12 cellular contexts compared by ENCODE assay signal in the genomic region with DNA sequence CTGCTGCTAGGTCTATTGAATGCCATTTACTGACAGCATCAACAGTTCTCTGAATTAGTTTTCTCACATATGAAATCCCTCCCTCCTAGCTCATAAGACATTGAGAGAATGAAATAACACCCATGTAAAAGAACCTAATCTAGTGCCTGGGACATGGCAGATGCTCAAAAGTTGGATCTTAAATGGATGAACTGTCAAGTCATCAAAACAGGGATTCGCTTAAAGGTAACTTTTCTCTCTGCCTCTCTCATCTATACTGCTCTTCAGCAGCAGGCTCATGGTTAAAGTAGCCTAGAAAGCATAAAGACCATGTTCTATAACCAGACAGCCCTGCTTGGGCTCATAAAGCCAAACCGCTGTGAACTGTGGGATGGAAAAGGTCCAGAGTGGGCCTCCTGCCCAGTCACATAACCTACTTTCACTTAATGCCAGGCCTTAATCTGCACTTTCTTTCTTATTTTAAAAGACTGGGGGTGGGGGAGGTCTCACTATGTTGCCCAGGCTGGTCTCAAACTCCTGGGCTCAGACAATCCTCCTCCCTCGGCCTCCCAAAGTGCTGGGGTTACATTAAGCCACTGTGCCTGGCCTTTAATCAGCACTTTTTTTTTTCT. TPM values are rescaled to one million over a fixed set of nuclear protein-coding genes. Genes with fewer than 3 reads are reported as not detected.
A peak's percentile ranks its signal among the peaks of the same experiment; 100 is the strongest.
DNase-seq lines count a peak whose midpoint lies in the region; ATAC-seq, FAIRE-seq and TF ChIP-seq lines count a peak whose summit lies in the region.
"Had no signal": no experiment of that assay in that cellular context is flagged by ENCODE, and none has a peak within 500 bp of the region (broad histone marks: within the 10 kb centered on the region; RNA-seq: fewer than 3 reads in every experiment).

No MANE protein-coding gene starts in this region.

- WGBS in IMR-90 (ENCODE audit: extremely low coverage in 2 of 2, insufficient read length in 1 of 2), 2 experiments = 80% methylated on average over 1 of the region's 3 CpGs; no CpG with 5 or more reads in 1 of the 2 experiments
- WGBS in K562 (ENCODE audit: insufficient coverage, low coverage, missing lambda C conversion rate) = 83% methylated on average over 3 of the region's 3 CpGs
- WGBS in right lobe of liver (ENCODE audit: insufficient coverage, low coverage, low lambda C conversion rate, missing lambda C conversion rate) = 48% methylated on average over 3 of the region's 3 CpGs

- intact Hi-C loops in IMR-90 (cut with micrococcal nuclease) (loop anchor here (10.0 kb wide), 2 partner anchors 139 to 209 kb away; a partner anchor contains a TSS), K562 (cut with micrococcal nuclease) (loop anchor here (5.0 kb wide), 1 partner anchor 104 kb away; a partner anchor contains a TSS), right lobe of liver (cut with DNase I) (no loop called here)

- peaks cover 38% of the 10 kb centered on the region for H4K20me1 ChIP-seq in IMR-90 (ENCODE audit: insufficient read depth, low read length)
- H4K20me1 ChIP-seq in K562 (replicated peaks; ENCODE audit: control insufficient read depth, insufficient read depth, low read length) = peaks cover 25% of the 10 kb centered on the region; the same call in 1 of the 2 replicates

- no peak overlapping the region for H2BK120ac ChIP-seq in IMR-90 (ENCODE audit: low read depth, low read length)

- in situ Hi-C loops in IMR-90 (cut with MboI; ENCODE audit: low sequenced_read_pairs) (no loop called here), K562 (cut with MboI) (no loop called here)

- no peak overlapping the region for H2BK15ac ChIP-seq in IMR-90 (ENCODE audit: low read depth, low read length)

- no peak overlapping the region for H4K91ac ChIP-seq in IMR-90 (ENCODE audit: insufficient read depth, low read depth, low read length)

- POLR2A ChIA-PET in IMR-90 (lab: Charles Lee; ENCODE audit: unreplicated experiment) (no interaction called here), K562 (lab: Yijun Ruan, JAX) (interaction anchor here (5.9 kb wide), 1 partner anchor 7 kb away, joined by 48 read pairs; no protein-coding TSS in a partner anchor)

- no peaks in the 10 kb centered on the region for H3K9me3 ChIP-seq in IMR-90 (ENCODE audit: control insufficient read depth, insufficient read depth, low read length)
- H3K9me3 ChIP-seq in K562 (replicated peaks; ENCODE audit: control insufficient read depth, insufficient read depth, low read depth, low read length) = no peaks in the 10 kb centered on the region
- H3K9me3 ChIP-seq in right lobe of liver = no peaks in the 10 kb centered on the region

- H3K9me1 ChIP-seq in IMR-90 (ENCODE audit: insufficient read depth, low read length) (peaks cover 8% of the 10 kb centered on the region; the same call in 1 of the 2 replicates), K562 (ENCODE audit: control insufficient read depth, insufficient read depth, low read length) (no peaks in the 10 kb centered on the region)

- H3K9ac ChIP-seq in IMR-90 (ENCODE audit: low read depth, low read length) (no peak overlapping the region), K562 (ENCODE audit: insufficient read depth in 1 of 2, low read depth in 2 of 2, low read length in 2 of 2) (no peak overlapping the region)

- TF ChIP-seq CTCF in AG10803 (conservative IDR thresholded peaks at IDR 0.05; ENCODE audit: low read length) (no peak), IMR-90 (conservative IDR thresholded peaks at IDR 0.05; ENCODE audit: low read depth, low read length) (no peak), K562 (IDR thresholded peaks at IDR 0.05 in 2 of 3, conservative IDR thresholded peaks at IDR 0.05 in 1 of 3; ENCODE audit: insufficient read depth in 2 of 3, low read depth in 1 of 3, low read length in 3 of 3) (no peak), right lobe of liver (IDR thresholded peaks at IDR 0.05) (no peak)

- dilution Hi-C loops in IMR-90 (cut with HindIII; ENCODE audit: low sequenced_read_pairs, unreplicated experiment) = no loop called here

- no TSS peak for BruUV-seq in IMR-90 (replicated peaks; lab: Mats Ljungman, UMichigan)
- BruUV-seq in K562 (replicated peaks; lab: Mats Ljungman, UMichigan) = no TSS peak

- H3K56ac ChIP-seq in IMR-90 (ENCODE audit: extremely low read depth, insufficient read depth, low read length) = no peak overlapping the region

- H3K18ac ChIP-seq in IMR-90 (ENCODE audit: low read depth, low read length) = no peak overlapping the region

- TF ChIP-seq RAD21 in IMR-90 (IDR thresholded peaks at IDR 0.05; ENCODE audit: low read length) = no peak
- TF ChIP-seq RAD21 in K562 (CRISPR knock-in tag; conservative IDR thresholded peaks at IDR 0.05 in 1 of 2, IDR thresholded peaks at IDR 0.05 in 1 of 2) = no peak

- no peak overlapping the region for H3K23ac ChIP-seq in IMR-90 (ENCODE audit: low read depth, low read length)

- no peaks in the 10 kb centered on the region for H3K36me3 ChIP-seq in IMR-90 (ENCODE audit: control insufficient read depth, insufficient read depth, low read length)
- H3K36me3 ChIP-seq in K562 (ENCODE audit: control insufficient read depth, insufficient read depth, low read length) = peaks cover 26% of the 10 kb centered on the region
- H3K36me3 ChIP-seq in right lobe of liver = no peaks in the 10 kb centered on the region

- no peak overlapping the region for H4K5ac ChIP-seq in IMR-90 (ENCODE audit: low read depth, low read length)

- no peak overlapping the region for H4K8ac ChIP-seq in IMR-90 (ENCODE audit: low read depth in 2 of 2, low read length in 2 of 2)

- no peak for TF ChIP-seq POLR2A in IMR-90 (IDR thresholded peaks at IDR 0.05; ENCODE audit: low read depth, low read length)
- TF ChIP-seq POLR2A in K562 (conservative IDR thresholded peaks at IDR 0.05) = no peak
- no peak for TF ChIP-seq POLR2A in right lobe of liver (IDR thresholded peaks at IDR 0.05)
- no peak for TF ChIP-seq POLR2A in GM12891 (IDR thresholded peaks at IDR 0.05; ENCODE audit: low read depth, low read length)

- H2AK9ac ChIP-seq in IMR-90 (replicated peaks; ENCODE audit: low read depth, low read length, poor library complexity) = no peak overlapping the region

- H3K4me2 ChIP-seq in IMR-90 (ENCODE audit: low read depth, low read length) (no peak overlapping the region), K562 (ENCODE audit: insufficient read depth, low read length) (peak overlapping the region; percentile 1; the same call in 1 of the 2 replicates)

- no peak overlapping the region for H2AFZ ChIP-seq in IMR-90 (replicated peaks; ENCODE audit: low read length, poor library complexity)
- H2AFZ ChIP-seq in K562 (ENCODE audit: low read depth, low read length) = no peak overlapping the region

- H3K79me2 ChIP-seq in K562 (ENCODE audit: control insufficient read depth, insufficient read depth, low read length) = peaks cover 88% of the 10 kb centered on the region

- FAIRE-seq in K562 (lab: Jason Lieb, UNC) (no peak), GM12891 (lab: Jason Lieb, UNC) (no peak)

- H3K27ac ChIP-seq in IMR-90 (ENCODE audit: insufficient read depth, low read length) = no peak overlapping the region
- no peak overlapping the region for H3K27ac ChIP-seq in K562 (ENCODE audit: extremely low read depth, low read depth, low read length)
- H3K27ac ChIP-seq in right lobe of liver = peak overlapping the region; percentile 89 to 98 (median 93)

- TF ChIP-seq EP300 in K562 (IDR thresholded peaks at IDR 0.05; ENCODE audit: low read length) = no peak

- H3K27me3 ChIP-seq in IMR-90 (ENCODE audit: control insufficient read depth, insufficient read depth, low read length) (no peaks in the 10 kb centered on the region), K562 (ENCODE audit: control insufficient read depth in 2 of 2, insufficient read depth in 2 of 2, low read length in 2 of 2) (no peaks in the 10 kb centered on the region), right lobe of liver (no peaks in the 10 kb centered on the region)

- H2BK20ac ChIP-seq in IMR-90 (ENCODE audit: low read depth, low read length) = no peak overlapping the region

- H2BK5ac ChIP-seq in IMR-90 (ENCODE audit: low read depth, low read length, poor library complexity, severe bottlenecking) = peak overlapping the region; percentile 11

- no peak overlapping the region for H2AK5ac ChIP-seq in IMR-90 (ENCODE audit: low read depth, low read length)

- no peak overlapping the region for H3K4ac ChIP-seq in IMR-90 (ENCODE audit: low read depth, low read length)

- H3K79me1 ChIP-seq in IMR-90 (ENCODE audit: low read depth in 1 of 2, low read length in 2 of 2) = peaks cover 4 to 46% of the 10 kb centered on the region in 2 experiments; a peak in 2 of 4 replicates

- H3K4me3 ChIP-seq in AG10803 (ENCODE audit: low read length) (no peak overlapping the region), IMR-90 (ENCODE audit: insufficient read depth, low read depth, low read length) (no peak overlapping the region), K562 (no peak overlapping the region), right lobe of liver (no peak overlapping the region)

- DNase-seq in AG10803 (ENCODE audit: low read depth) (peak; percentile 49), IMR-90 (no peak), K562 (ENCODE audit: extremely low read depth in 1 of 4, low spot score in 3 of 4) (no peak), right lobe of liver (peak; percentile 34 to 85 (median 78)), OCI-M2 (lab: John Stamatoyannopoulos, UW; ENCODE audit: unreplicated experiment) (no peak), Kasumi-1 (lab: John Stamatoyannopoulos, UW) (no peak), GOT3 (lab: John Stamatoyannopoulos, UW) (no peak), GM12891 (ENCODE audit: insufficient read length, low spot score) (no peak)
- DNase-seq: stimulated activated naive B cell treated with anti-CD40 and anti-IgM and Interleukin-4, amounts not matched to agents 10 μg/mL and 1 μg/mL and 100 μg/mL, for 72 hours; T-helper 1 cell had no signal

- H3K4me1 ChIP-seq in IMR-90 (ENCODE audit: control insufficient read depth, insufficient read depth, low read length) (peaks cover 5% of the 10 kb centered on the region), K562 (replicated peaks in 1 of 2; ENCODE audit: control insufficient read depth in 2 of 2, insufficient read depth in 2 of 2, low read length in 2 of 2) (peaks cover 26 to 27% of the 10 kb centered on the region in 2 experiments; a peak in 4 of 5 replicates), right lobe of liver (peaks cover 0 to 60% (median 18%) of the 10 kb centered on the region in 4 donors)

- no peak overlapping the region for H3K14ac ChIP-seq in IMR-90 (replicated peaks; ENCODE audit: low read depth, low read length)

- CTCF ChIA-PET in IMR-90 (lab: Yijun Ruan, JAX) = interaction anchor here (1.2 kb wide), 1 partner anchor 15 kb away, joined by 3 read pairs; no protein-coding TSS in a partner anchor
- CTCF ChIA-PET in K562 (lab: Yijun Ruan, JAX; ENCODE audit: low intra/inter-chr PET ratio) = no interaction called here

- ATAC-seq in IMR-90 (ENCODE audit: low read depth) (no peak), K562 (no peak), right lobe of liver (peak; percentile 5 to 37 (median 20))
- ATAC-seq: stimulated activated naive B cell treated with anti-CD40 and anti-IgM and Interleukin-4, amounts not matched to agents 10 μg/mL and 1 μg/mL and 100 μg/mL, for 72 hours had no signal

RNA-seq across cellular contexts. Expression of a gene that starts 3.7 kb away (rescaled TPM):
- 51.7 and 57.9 TPM in 2 replicates for total RNA-seq in IMR-90 (2012; rRNA removed)
- polyA plus RNA-seq in IMR-90 (2012; rRNA removed) = 21.0 and 24.8 TPM in 2 replicates
- polyA plus RNA-seq in IMR-90 (2012; cell fraction: cytosol; rRNA removed) = 11.7 and 26.8 TPM in 2 replicates
- polyA plus RNA-seq in IMR-90 (2012; cell fraction: nucleus; rRNA removed; ENCODE audit: low replicate concordance) = 4.9 and 24.1 TPM in 2 replicates
- 63.8 and 96.7 TPM in 2 replicates for total RNA-seq in K562 (2011; cell fraction: chromatin; rRNA removed; ENCODE audit: low replicate concordance)
- 45.0 and 54.9 TPM in 2 replicates for total RNA-seq in K562 (2011; cell fraction: nucleolus; rRNA removed)
- total RNA-seq in K562 (2011; cell fraction: nucleoplasm; rRNA removed) = 78.2 and 94.0 TPM in 2 replicates
- 13.9 and 15.1 TPM in 2 replicates for total RNA-seq in K562 (2014; rRNA removed)
- 30.5 and 32.8 TPM in 2 replicates for total RNA-seq in K562 (2014; rRNA removed; fragmentation: Illumina TruSeq; extraction: Trizol)
- total RNA-seq in K562 (2015; rRNA removed; fragmentation: Illumina TruSeq; extraction: Trizol) = 29.3 and 31.1 TPM in 2 replicates
- 24.3 and 26.9 TPM in 2 replicates for total RNA-seq in K562 (2021)
- 34.9 and 43.2 TPM in 2 replicates for polyA plus RNA-seq in K562 (2011; rRNA removed)
- polyA plus RNA-seq in K562 (2011; cell fraction: cytosol; rRNA removed) = 28.7 and 45.6 TPM in 2 replicates
- polyA plus RNA-seq in K562 (2011; cell fraction: nucleus; rRNA removed) = 31.8 and 33.1 TPM in 2 replicates
- polyA plus RNA-seq in K562 (2012) = 18.4 and 21.3 TPM in 2 replicates
- polyA plus RNA-seq in K562 (2014; fragmentation: Illumina TruSeq; extraction: Trizol) = 26.0 and 33.7 TPM in 2 replicates
- 10 to 100 TPM in 1 of 2 experiments, 1 to 10 TPM in 1; 8.5 to 12.1 TPM for polyA plus RNA-seq in K562 (2014; fragmentation: Nextera tagmentation; extraction: Ambion mirVana)
- 15.8 and 16.6 TPM in 2 replicates for polyA plus RNA-seq in K562 (2014; rRNA removed)
- polyA minus RNA-seq in K562 (2011; rRNA and poly(A)+ RNA removed) = 100 and 105 TPM in 2 replicates
- polyA minus RNA-seq in K562 (2011; cell fraction: cytosol; rRNA and poly(A)+ RNA removed) = 25.8 and 36.3 TPM in 2 replicates
- polyA minus RNA-seq in K562 (2011; cell fraction: nucleus; rRNA and poly(A)+ RNA removed) = 44.7 and 68.2 TPM in 2 replicates
- total RNA-seq in right lobe of liver = 10 to 100 TPM; 24.7 to 39.5 (median 36.8) TPM
- 7.2 TPM for polyA plus RNA-seq in GM12891 (2012; ENCODE audit: low read depth, missing spikeins)

RNA-seq across cellular contexts. Expression of a gene that starts 51.0 kb away (rescaled TPM):
- under 0.01 TPM in 1 of 2 replicates, not detected in the other for total RNA-seq in IMR-90 (2012; rRNA removed)
- polyA plus RNA-seq in IMR-90 (2012; rRNA removed) = 0.05 and 0.06 TPM in 2 replicates
- 0.01 and 0.03 TPM in 2 replicates for polyA plus RNA-seq in IMR-90 (2012; cell fraction: cytosol; rRNA removed)
- under 0.01 and 0.08 TPM in 2 replicates for polyA plus RNA-seq in IMR-90 (2012; cell fraction: nucleus; rRNA removed; ENCODE audit: low replicate concordance)
- 0.02 TPM in 1 of 2 replicates, not detected in the other for total RNA-seq in K562 (2011; cell fraction: chromatin; rRNA removed; ENCODE audit: low replicate concordance)
- total RNA-seq in K562 (2011; cell fraction: nucleolus; rRNA removed) = not detected in 2 replicates
- total RNA-seq in K562 (2011; cell fraction: nucleoplasm; rRNA removed) = not detected in 2 replicates
- not detected in 2 replicates for total RNA-seq in K562 (2014; rRNA removed)
- total RNA-seq in K562 (2014; rRNA removed; fragmentation: Illumina TruSeq; extraction: Trizol) = 0.03 and 0.04 TPM in 2 replicates
- 0.04 TPM in 1 of 2 replicates, not detected in the other for total RNA-seq in K562 (2015; rRNA removed; fragmentation: Illumina TruSeq; extraction: Trizol)
- total RNA-seq in K562 (2021) = not detected in 2 replicates
- polyA plus RNA-seq in K562 (2011; rRNA removed) = 0.01 TPM in 2 replicates
- polyA plus RNA-seq in K562 (2011; cell fraction: cytosol; rRNA removed) = not detected in 2 replicates
- polyA plus RNA-seq in K562 (2011; cell fraction: nucleus; rRNA removed) = not detected in 2 replicates
- 0.01 and 0.11 TPM in 2 replicates for polyA plus RNA-seq in K562 (2012)
- polyA plus RNA-seq in K562 (2014; fragmentation: Illumina TruSeq; extraction: Trizol) = 0.01 TPM in 1 of 2 replicates, not detected in the other
- under 1 TPM in 1 of 2 experiments, not detected in 1; under 0.01 TPM for polyA plus RNA-seq in K562 (2014; fragmentation: Nextera tagmentation; extraction: Ambion mirVana)
- polyA plus RNA-seq in K562 (2014; rRNA removed) = 0.04 TPM in 1 of 2 replicates, not detected in the other
- not detected in 2 replicates for polyA minus RNA-seq in K562 (2011; rRNA and poly(A)+ RNA removed)
- not detected in 2 replicates for polyA minus RNA-seq in K562 (2011; cell fraction: cytosol; rRNA and poly(A)+ RNA removed)
- polyA minus RNA-seq in K562 (2011; cell fraction: nucleus; rRNA and poly(A)+ RNA removed) = not detected in 2 replicates
- not detected for total RNA-seq in right lobe of liver
- not detected for polyA plus RNA-seq in GM12891 (2012; ENCODE audit: low read depth, missing spikeins)
- total RNA-seq: NCI-H460 had no signal
- polyA plus RNA-seq: CD14-positive monocyte had no signal

Comparison
In these comparisons a context has a peak if more than half of its experiments do, and no peak if none do; other contexts are left out.
1. DNase-seq: peak in AG10803 (single experiment) and right lobe of liver (3 of 3); none in IMR-90 (single experiment), K562 (0 of 4), OCI-M2 (single experiment), Kasumi-1 (0 of 2), GOT3 (single experiment) and GM12891 (single experiment).
2. ATAC-seq: peak in right lobe of liver (4 of 4); none in IMR-90 (single experiment) and K562 (single experiment).
3. H3K27ac ChIP-seq: peak in right lobe of liver (3 of 3); none in IMR-90 (single experiment) and K562 (single experiment).
4. intact Hi-C loops: an anchor here in IMR-90 (10.0 kb wide) and K562 (5.0 kb wide); none called in right lobe of liver.